23 cellular contexts compared by ENCODE assay signal in genomic region chr15:88509321-88509720, GRCh38.
"Had no signal": no experiment of that assay in that cellular context is flagged by ENCODE, and none has a peak within 500 bp of the region (broad histone marks: within the 10 kb centered on the region; RNA-seq: fewer than 3 reads in every experiment).

No MANE protein-coding gene starts in this region.

- H3K4me2 ChIP-seq: neural progenitor cell, smooth muscle cell had no signal

- H3K4me1 ChIP-seq: gastroesophageal sphincter, neural progenitor cell, upper lobe of left lung had no signal

- H3K27me3 ChIP-seq: gastroesophageal sphincter, neural progenitor cell, upper lobe of left lung had no signal

- DNase-seq: activated CD4-positive, alpha-beta T cell treated with anti-CD3 and anti-CD28 coated beads for 4 hours; activated CD4-positive, alpha-beta T cell treated with anti-CD3 and anti-CD28 coated beads, Interleukin-2, amount 50 U/mL, for 48 hours; activated CD4-positive, CD25-positive, alpha-beta regulatory T cell; activated effector memory CD4-positive, alpha-beta T cell treated with Interleukin-2 at 50 U/mL for 16 hours; activated naive CD4-positive, alpha-beta T cell treated with anti-CD3 and anti-CD28 coated beads for 36 hours; activated naive CD8-positive, alpha-beta T cell treated with anti-CD3 and anti-CD28 coated beads, Interleukin-2, amount 10 ng/mL, durations not matched to agents 7 days and 5 days; activated T-cell treated with anti-CD3 and anti-CD28 coated beads, Interleukin-2, amount 50 U/mL, for 72 hours; cerebellar nuclear complex; head of caudate nucleus; hypothalamus; left ventricle myocardium inferior; naive thymus-derived CD8-positive, alpha-beta T cell; posterior cingulate gyrus; stimulated activated CD4-positive, alpha-beta T cell treated with anti-CD3 and anti-CD28 coated beads, Interleukin-4, amount 100 ng/mL, for 1 hour; stimulated activated naive CD4-positive, alpha-beta T cell; upper lobe of left lung had no signal

- ATAC-seq: gastroesophageal sphincter; naive thymus-derived CD8-positive, alpha-beta T cell; sciatic nerve had no signal

- H2AFZ ChIP-seq: neural progenitor cell had no signal

- H3K9ac ChIP-seq: neural progenitor cell had no signal

- H3K27ac ChIP-seq: coronary artery, epithelial cell of prostate, gastroesophageal sphincter, left ventricle myocardium inferior, neural progenitor cell, thoracic aorta, upper lobe of left lung had no signal

- H3K9me3 ChIP-seq: gastroesophageal sphincter, left ventricle myocardium inferior, thoracic aorta, upper lobe of left lung had no signal

- H3K36me3 ChIP-seq: neural progenitor cell had no signal

- H3K4me3 ChIP-seq: coronary artery, gastroesophageal sphincter, left ventricle myocardium inferior, neural progenitor cell, smooth muscle cell, thoracic aorta, upper lobe of left lung had no signal
